In the genomic region with DNA sequence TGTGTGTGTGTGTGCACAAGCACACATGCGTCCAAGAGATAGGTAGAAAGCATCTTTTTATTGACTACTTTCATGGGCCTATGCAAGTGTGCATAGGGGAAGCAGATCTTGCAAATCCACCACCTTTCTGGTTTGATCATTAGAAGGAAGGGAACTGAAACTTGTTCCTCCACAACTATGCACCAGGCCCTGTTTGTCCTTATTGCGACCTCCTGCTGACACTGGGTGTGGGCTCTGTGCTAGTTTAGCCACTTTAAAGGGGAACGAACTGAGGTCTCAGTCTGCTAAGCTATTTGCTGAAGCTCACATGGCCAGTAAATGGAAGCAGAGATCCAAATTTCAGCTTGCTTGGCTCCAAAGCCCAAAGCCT, we compare ENCODE assay signal across 13 cellular contexts. TPM values are rescaled to one million over a fixed set of nuclear protein-coding genes. Genes with fewer than 3 reads are reported as not detected.
A peak's percentile ranks its signal among the peaks of the same experiment; 100 is the strongest.
DNase-seq lines count a peak whose midpoint lies in the region; ATAC-seq and TF ChIP-seq lines count a peak whose summit lies in the region.
"Had no signal": no experiment of that assay in that cellular context is flagged by ENCODE, and none has a peak within 500 bp of the region (broad histone marks: within the 10 kb centered on the region; RNA-seq: fewer than 3 reads in every experiment).

No MANE protein-coding gene starts in this region.

- no peaks in the 10 kb centered on the region for H3K36me3 ChIP-seq in right atrium auricular region
- H3K36me3 ChIP-seq in OCI-LY3 (replicated peaks; ENCODE audit: low read depth, low read length) = no peaks in the 10 kb centered on the region
- H3K36me3 ChIP-seq in testis (ENCODE audit: low read depth, missing control alignments) = no peaks in the 10 kb centered on the region

- peak overlapping the region; percentile 99 for H3K4me2 ChIP-seq in OCI-LY3 (ENCODE audit: low read length)
- H3K4me2 ChIP-seq: PC-9 had no signal

- peak; percentile 83 for ATAC-seq in Right ventricle myocardium inferior
- peak; percentile 89 for ATAC-seq in HG02981 (IDR thresholded peaks at IDR 0.05; ENCODE audit: unreplicated experiment)
- ATAC-seq: HCT116 had no signal

- 0 out of 2 replicates have a peak overlapping the region, but pooled peaks have one; percentile 27 for H2AFZ ChIP-seq in OCI-LY3 (ENCODE audit: low read depth, low read length)
- H2AFZ ChIP-seq: PC-9 had no signal

- TF ChIP-seq CTCF in right atrium auricular region (IDR thresholded peaks at IDR 0.05) (no peak), OCI-LY3 (IDR thresholded peaks at IDR 0.05; ENCODE audit: low read depth, low read length) (no peak), testis (IDR thresholded peaks at IDR 0.05) (no peak)

- peak overlapping the region; percentile 97 for H3K9ac ChIP-seq in OCI-LY3 (ENCODE audit: low read length)

- H3K9me3 ChIP-seq in right atrium auricular region (no peaks in the 10 kb centered on the region), OCI-LY3 (ENCODE audit: insufficient read depth, low read length) (no peaks in the 10 kb centered on the region), testis (no peaks in the 10 kb centered on the region)

- WGBS in testis, 2 donors = 41 to 55% methylated on average over 3 of the region's 3 CpGs

- H3K4me1 ChIP-seq in right atrium auricular region (no peaks in the 10 kb centered on the region), OCI-LY3 (ENCODE audit: low read length) (peaks cover 67% of the 10 kb centered on the region), testis (no peaks in the 10 kb centered on the region)

- no peak overlapping the region for H3K27ac ChIP-seq in right atrium auricular region
- H3K27ac ChIP-seq in OCI-LY3 (ENCODE audit: low read length) = peak overlapping the region; percentile 98
- no peak overlapping the region for H3K27ac ChIP-seq in testis
- H3K27ac ChIP-seq: 22Rv1, PC-9 had no signal

- H3K27me3 ChIP-seq in right atrium auricular region = no peaks in the 10 kb centered on the region
- no peaks in the 10 kb centered on the region for H3K27me3 ChIP-seq in OCI-LY3 (ENCODE audit: low read depth, low read length)
- no peaks in the 10 kb centered on the region for H3K27me3 ChIP-seq in testis

- no peak for DNase-seq in Right ventricle myocardium inferior (ENCODE audit: missing footprints)
- DNase-seq in right atrium auricular region (ENCODE audit: low spot score) = no peak
- peak; percentile 16 for DNase-seq in testis
- DNase-seq in AG08395 (ENCODE audit: low spot score) = no peak
- no peak for DNase-seq in UCSD-AML1 (lab: John Stamatoyannopoulos, UW; ENCODE audit: unreplicated experiment)
- DNase-seq in activated effector memory CD4-positive, alpha-beta T cell treated with Interleukin-2 at 50 U/mL for 16 hours = no peak
- DNase-seq: natural killer cell; stimulated activated CD8-positive, alpha-beta memory T cell treated with anti-CD3 and anti-CD28 coated beads, Interleukin-4, amount 100 ng/mL, for 48 hours had no signal

- H4K20me1 ChIP-seq in OCI-LY3 (ENCODE audit: insufficient read depth, low read length) = no peaks in the 10 kb centered on the region

- TF ChIP-seq POLR2A in testis (IDR thresholded peaks at IDR 0.05) = no peak

- intact Hi-C loops in Right ventricle myocardium inferior (cut with DNase I) (no loop called here), testis (cut with DNase I; ENCODE audit: low total_unique reads) (no loop called here)

- no peak overlapping the region for H3K4me3 ChIP-seq in right atrium auricular region
- H3K4me3 ChIP-seq in OCI-LY3 (ENCODE audit: low read length) = peak overlapping the region; percentile 77
- H3K4me3 ChIP-seq in testis = no peak overlapping the region
- H3K4me3 ChIP-seq: PC-9 had no signal

- no peaks in the 10 kb centered on the region for H3K79me2 ChIP-seq in OCI-LY3 (ENCODE audit: low read length)

RNA-seq across cellular contexts. Expression of gene INSIG2, which starts 32.1 kb away (rescaled TPM):
- 13.0 TPM for total RNA-seq in Right ventricle myocardium inferior
- total RNA-seq in right atrium auricular region = 10 to 100 TPM in 1 of 2 donors, 1 to 10 TPM in 1; 8.0 to 10.5 TPM
- 10 to 100 TPM; 13.9 to 18.7 TPM for total RNA-seq in testis
- polyA plus RNA-seq in testis (ENCODE audit: insufficient read depth, low read depth, low replicate concordance) = 16.6 TPM

RNA-seq across cellular contexts. Expression of gene CCDC93, which starts 42.3 kb away (rescaled TPM):
- total RNA-seq in Right ventricle myocardium inferior (22.2 TPM), right atrium auricular region (10 to 100 TPM; 17.1 to 18.7 TPM), testis (10 to 100 TPM; 61.6 to 82.3 TPM)
- polyA plus RNA-seq in testis (ENCODE audit: insufficient read depth, low read depth, low replicate concordance) = 44.4 TPM
